1 cellular context compared by ENCODE assay signal in genomic region chr1:207323425-207323976, GRCh38.
TF ChIP-seq lines count a peak whose summit lies in the region.

No MANE protein-coding gene starts in this region.

TF ChIP-seq in SK-N-SH, 30 proteins besides CTCF, POLR2A, EP300 and RAD21:
- TF ChIP-seq IRF3 (IDR thresholded peaks at IDR 0.05; ENCODE audit: low read depth, low read length) = no peak
- no peak for TF ChIP-seq MEF2A (IDR thresholded peaks at IDR 0.05; ENCODE audit: borderline replicate concordance, low read depth)
- TF ChIP-seq FOSL2 (IDR thresholded peaks at IDR 0.05; ENCODE audit: borderline replicate concordance, low read depth) = no peak
- no peak for TF ChIP-seq SMC3 (IDR thresholded peaks at IDR 0.05; ENCODE audit: low read depth, low read length)
- no peak for TF ChIP-seq GATA2 (CRISPR knock-in tag; IDR thresholded peaks at IDR 0.05)
- TF ChIP-seq SIN3A (IDR thresholded peaks at IDR 0.05; ENCODE audit: borderline replicate concordance, low read depth, low read length) = no peak
